1 cellular context compared by ENCODE assay signal in the genomic region with DNA sequence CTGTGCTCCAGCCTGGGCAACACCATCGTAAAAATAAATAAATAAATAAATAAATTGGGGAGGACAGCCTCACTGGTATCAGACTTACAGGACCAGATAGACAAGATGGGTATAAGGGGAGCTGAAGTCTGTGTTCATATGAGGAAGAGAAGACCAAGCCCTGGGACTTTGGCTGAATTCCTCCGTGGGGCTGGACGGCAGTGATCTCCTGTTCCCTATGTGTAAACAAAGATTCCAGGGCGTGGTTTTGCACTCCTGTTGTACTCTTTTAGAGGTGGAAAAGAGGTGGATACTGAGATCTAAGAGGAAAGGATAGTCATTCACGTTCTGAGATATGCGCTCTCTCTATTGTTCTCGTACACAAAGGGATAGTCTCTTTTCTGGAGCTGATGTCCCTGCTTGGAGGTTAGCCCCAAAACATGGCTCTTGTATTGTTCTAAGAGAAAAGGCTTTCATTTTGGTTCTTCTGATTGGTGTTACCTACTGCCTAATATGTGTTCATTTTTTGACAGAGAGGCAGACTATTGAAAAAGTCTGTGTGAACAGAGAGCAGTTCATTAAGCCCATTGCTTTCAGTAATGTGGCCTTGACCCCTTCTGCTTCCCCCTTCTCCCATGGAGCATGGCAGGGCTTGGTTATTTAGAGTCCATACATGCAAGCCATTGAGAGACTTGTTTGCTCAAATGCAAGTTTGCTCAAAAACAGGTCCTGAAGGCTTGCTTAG.
A peak's percentile ranks its signal among the peaks of the same experiment; 100 is the strongest.
TF ChIP-seq lines count a peak whose summit lies in the region.

No MANE protein-coding gene starts in this region.

TF ChIP-seq in HepG2, 621 proteins besides CTCF, POLR2A, EP300 and RAD21 (continued from another document and continues in another):
- TF ChIP-seq, protein P1, sequence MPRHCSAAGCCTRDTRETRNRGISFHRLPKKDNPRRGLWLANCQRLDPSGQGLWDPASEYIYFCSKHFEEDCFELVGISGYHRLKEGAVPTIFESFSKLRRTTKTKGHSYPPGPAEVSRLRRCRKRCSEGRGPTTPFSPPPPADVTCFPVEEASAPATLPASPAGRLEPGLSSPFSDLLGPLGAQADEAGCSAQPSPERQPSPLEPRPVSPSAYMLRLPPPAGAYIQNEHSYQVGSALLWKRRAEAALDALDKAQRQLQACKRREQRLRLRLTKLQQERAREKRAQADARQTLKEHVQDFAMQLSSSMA (CRISPR knock-in tag; IDR thresholded peaks at IDR 0.05): 0 out of 2 replicates have a peak, but pooled peaks have one; percentile 21
- TF ChIP-seq REPIN1 (CRISPR knock-in tag; IDR thresholded peaks at IDR 0.05; ENCODE audit: borderline replicate concordance, low read depth) (no peak), HNRNPUL1 (IDR thresholded peaks at IDR 0.05; ENCODE audit: low read depth, low read length) (no peak), POLR2AphosphoS2 (IDR thresholded peaks at IDR 0.05; ENCODE audit: low read depth, low read length) (no peak), ZBTB39 (CRISPR knock-in tag; IDR thresholded peaks at IDR 0.05) (no peak), RFXAP (CRISPR knock-in tag; IDR thresholded peaks at IDR 0.05; ENCODE audit: borderline replicate concordance) (no peak), SSRP1 (CRISPR knock-in tag; IDR thresholded peaks at IDR 0.05) (no peak), MAFF (IDR thresholded peaks at IDR 0.05; ENCODE audit: low read depth, low read length) (no peak), ZBTB2 (CRISPR knock-in tag; IDR thresholded peaks at IDR 0.05; ENCODE audit: low read depth) (no peak), NFKB2 (CRISPR knock-in tag; IDR thresholded peaks at IDR 0.05; ENCODE audit: borderline replicate concordance) (no peak), TP53 (CRISPR knock-in tag; conservative IDR thresholded peaks at IDR 0.05) (no peak), YY1 (IDR thresholded peaks at IDR 0.05; ENCODE audit: insufficient read depth, insufficient replicate concordance, low read depth, low read length) (no peak), ZNF614 (CRISPR knock-in tag; IDR thresholded peaks at IDR 0.05; ENCODE audit: borderline replicate concordance) (0 out of 2 replicates have a peak, but pooled peaks have one; percentile 17), ZNF317 (CRISPR knock-in tag; IDR thresholded peaks at IDR 0.05) (no peak), HMG20B (CRISPR knock-in tag; conservative IDR thresholded peaks at IDR 0.05) (no peak), SP2 (CRISPR knock-in tag; IDR thresholded peaks at IDR 0.05) (no peak), ZNF34 (CRISPR knock-in tag; IDR thresholded peaks at IDR 0.05; ENCODE audit: borderline replicate concordance) (no peak), ZNF761 (CRISPR knock-in tag; conservative IDR thresholded peaks at IDR 0.05) (0 out of 2 replicates have a peak, but pooled peaks have one; percentile 31), FOXP4 (CRISPR knock-in tag; IDR thresholded peaks at IDR 0.05) (peak; percentile 54; the same call in 1 of the 2 replicates), FOXO4 (CRISPR knock-in tag; conservative IDR thresholded peaks at IDR 0.05) (no peak), ZNF746 (CRISPR knock-in tag; IDR thresholded peaks at IDR 0.05) (no peak), WIZ (CRISPR knock-in tag; IDR thresholded peaks at IDR 0.05) (0 out of 2 replicates have a peak, but pooled peaks have one; percentile 35), HBP1 (CRISPR knock-in tag; IDR thresholded peaks at IDR 0.05; ENCODE audit: low read depth) (no peak), ZFX (CRISPR knock-in tag; IDR thresholded peaks at IDR 0.05; ENCODE audit: low read depth) (no peak), ZNF552 (CRISPR knock-in tag; IDR thresholded peaks at IDR 0.05; ENCODE audit: borderline replicate concordance) (no peak), POLR2G (IDR thresholded peaks at IDR 0.05; ENCODE audit: low read depth, low read length) (no peak), KAT2B (IDR thresholded peaks at IDR 0.05; ENCODE audit: borderline replicate concordance, low read depth, low read length) (no peak), KDM4B (CRISPR knock-in tag; IDR thresholded peaks at IDR 0.05) (no peak), ZNF713 (CRISPR knock-in tag; IDR thresholded peaks at IDR 0.05) (no peak), NRL (CRISPR knock-in tag; IDR thresholded peaks at IDR 0.05; ENCODE audit: borderline replicate concordance) (no peak), CHD2 (IDR thresholded peaks at IDR 0.05; ENCODE audit: low read depth, low read length) (no peak), HCFC1 (IDR thresholded peaks at IDR 0.05; ENCODE audit: low read depth, low read length) (no peak), MED8 (CRISPR knock-in tag; IDR thresholded peaks at IDR 0.05; ENCODE audit: insufficient replicate concordance) (no peak), ZMYM4 (CRISPR knock-in tag; IDR thresholded peaks at IDR 0.05) (peak; percentile 21; the same call in 1 of the 2 replicates), TAF1 (CRISPR knock-in tag; IDR thresholded peaks at IDR 0.05) (no peak), SAFB2 (CRISPR knock-in tag; IDR thresholded peaks at IDR 0.05; ENCODE audit: borderline replicate concordance, low read depth) (no peak), KLF15 (CRISPR knock-in tag; IDR thresholded peaks at IDR 0.05; ENCODE audit: borderline replicate concordance) (no peak), FLYWCH1 (CRISPR knock-in tag; IDR thresholded peaks at IDR 0.05) (no peak), DPF2 (CRISPR knock-in tag; IDR thresholded peaks at IDR 0.05; ENCODE audit: borderline replicate concordance, low read depth) (no peak)
- TF ChIP-seq, protein P2, sequence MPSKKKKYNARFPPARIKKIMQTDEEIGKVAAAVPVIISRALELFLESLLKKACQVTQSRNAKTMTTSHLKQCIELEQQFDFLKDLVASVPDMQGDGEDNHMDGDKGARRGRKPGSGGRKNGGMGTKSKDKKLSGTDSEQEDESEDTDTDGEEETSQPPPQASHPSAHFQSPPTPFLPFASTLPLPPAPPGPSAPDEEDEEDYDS (CRISPR knock-in tag; IDR thresholded peaks at IDR 0.05): 0 out of 2 replicates have a peak, but pooled peaks have one; percentile 20
- TF ChIP-seq, protein P3, sequence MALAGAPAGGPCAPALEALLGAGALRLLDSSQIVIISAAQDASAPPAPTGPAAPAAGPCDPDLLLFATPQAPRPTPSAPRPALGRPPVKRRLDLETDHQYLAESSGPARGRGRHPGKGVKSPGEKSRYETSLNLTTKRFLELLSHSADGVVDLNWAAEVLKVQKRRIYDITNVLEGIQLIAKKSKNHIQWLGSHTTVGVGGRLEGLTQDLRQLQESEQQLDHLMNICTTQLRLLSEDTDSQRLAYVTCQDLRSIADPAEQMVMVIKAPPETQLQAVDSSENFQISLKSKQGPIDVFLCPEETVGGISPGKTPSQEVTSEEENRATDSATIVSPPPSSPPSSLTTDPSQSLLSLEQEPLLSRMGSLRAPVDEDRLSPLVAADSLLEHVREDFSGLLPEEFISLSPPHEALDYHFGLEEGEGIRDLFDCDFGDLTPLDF (CRISPR knock-in tag; IDR thresholded peaks at IDR 0.05): no peak
- TF ChIP-seq, protein P4, sequence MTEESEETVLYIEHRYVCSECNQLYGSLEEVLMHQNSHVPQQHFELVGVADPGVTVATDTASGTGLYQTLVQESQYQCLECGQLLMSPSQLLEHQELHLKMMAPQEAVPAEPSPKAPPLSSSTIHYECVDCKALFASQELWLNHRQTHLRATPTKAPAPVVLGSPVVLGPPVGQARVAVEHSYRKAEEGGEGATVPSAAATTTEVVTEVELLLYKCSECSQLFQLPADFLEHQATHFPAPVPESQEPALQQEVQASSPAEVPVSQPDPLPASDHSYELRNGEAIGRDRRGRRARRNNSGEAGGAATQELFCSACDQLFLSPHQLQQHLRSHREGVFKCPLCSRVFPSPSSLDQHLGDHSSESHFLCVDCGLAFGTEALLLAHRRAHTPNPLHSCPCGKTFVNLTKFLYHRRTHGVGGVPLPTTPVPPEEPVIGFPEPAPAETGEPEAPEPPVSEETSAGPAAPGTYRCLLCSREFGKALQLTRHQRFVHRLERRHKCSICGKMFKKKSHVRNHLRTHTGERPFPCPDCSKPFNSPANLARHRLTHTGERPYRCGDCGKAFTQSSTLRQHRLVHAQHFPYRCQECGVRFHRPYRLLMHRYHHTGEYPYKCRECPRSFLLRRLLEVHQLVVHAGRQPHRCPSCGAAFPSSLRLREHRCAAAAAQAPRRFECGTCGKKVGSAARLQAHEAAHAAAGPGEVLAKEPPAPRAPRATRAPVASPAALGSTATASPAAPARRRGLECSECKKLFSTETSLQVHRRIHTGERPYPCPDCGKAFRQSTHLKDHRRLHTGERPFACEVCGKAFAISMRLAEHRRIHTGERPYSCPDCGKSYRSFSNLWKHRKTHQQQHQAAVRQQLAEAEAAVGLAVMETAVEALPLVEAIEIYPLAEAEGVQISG (CRISPR knock-in tag; IDR thresholded peaks at IDR 0.05): no peak
- TF ChIP-seq, protein P5, sequence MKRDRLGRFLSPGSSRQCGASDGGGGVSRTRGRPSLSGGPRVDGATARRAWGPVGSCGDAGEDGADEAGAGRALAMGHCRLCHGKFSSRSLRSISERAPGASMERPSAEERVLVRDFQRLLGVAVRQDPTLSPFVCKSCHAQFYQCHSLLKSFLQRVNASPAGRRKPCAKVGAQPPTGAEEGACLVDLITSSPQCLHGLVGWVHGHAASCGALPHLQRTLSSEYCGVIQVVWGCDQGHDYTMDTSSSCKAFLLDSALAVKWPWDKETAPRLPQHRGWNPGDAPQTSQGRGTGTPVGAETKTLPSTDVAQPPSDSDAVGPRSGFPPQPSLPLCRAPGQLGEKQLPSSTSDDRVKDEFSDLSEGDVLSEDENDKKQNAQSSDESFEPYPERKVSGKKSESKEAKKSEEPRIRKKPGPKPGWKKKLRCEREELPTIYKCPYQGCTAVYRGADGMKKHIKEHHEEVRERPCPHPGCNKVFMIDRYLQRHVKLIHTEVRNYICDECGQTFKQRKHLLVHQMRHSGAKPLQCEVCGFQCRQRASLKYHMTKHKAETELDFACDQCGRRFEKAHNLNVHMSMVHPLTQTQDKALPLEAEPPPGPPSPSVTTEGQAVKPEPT (CRISPR knock-in tag; IDR thresholded peaks at IDR 0.05; ENCODE audit: low read depth): no peak
